15 cellular contexts compared by ENCODE assay signal in genomic region chr14:41146391-41146790, GRCh38.
A peak's percentile ranks its signal among the peaks of the same experiment; 100 is the strongest.
DNase-seq lines count a peak whose midpoint lies in the region; ATAC-seq and TF ChIP-seq lines count a peak whose summit lies in the region.
"Had no signal": no experiment of that assay in that cellular context is flagged by ENCODE, and none has a peak within 500 bp of the region (broad histone marks: within the 10 kb centered on the region; RNA-seq: fewer than 3 reads in every experiment).

No MANE protein-coding gene starts in this region.

- H3K4me3 ChIP-seq in H7 (ENCODE audit: insufficient read depth, low read depth, low read length) = no peak overlapping the region
- no peak overlapping the region for H3K4me3 ChIP-seq in trophoblast cell (ENCODE audit: low read depth, low read length)
- H3K4me3 ChIP-seq in WERI-Rb-1 (ENCODE audit: low read depth, low read length) = no peak overlapping the region
- H3K4me3 ChIP-seq: BLaER1 had no signal

- no CpG with 5 or more reads among the region's 2 CpGs for WGBS in trophoblast cell (ENCODE audit: extremely low coverage, insufficient coverage, insufficient read length)

- H2AK5ac ChIP-seq in trophoblast cell (ENCODE audit: low read length) = no peak overlapping the region

- H2BK120ac ChIP-seq in trophoblast cell (ENCODE audit: insufficient read depth, low read length, poor library complexity) = no peak overlapping the region

- CTCF ChIA-PET in WTC11 (lab: Charles Lee) = no interaction called here

- peaks cover 3% of the 10 kb centered on the region; the same call in 1 of the 2 replicates for H3K36me3 Mint-ChIP-seq in WTC11
- no peaks in the 10 kb centered on the region for H3K36me3 Mint-ChIP-seq in stimulated activated effector memory CD8-positive, alpha-beta T cell treated with anti-CD3 and anti-CD28 coated beads, Interleukin-12 subunit alpha, Interleukin-12 subunit beta, amount 100 ng/mL, for 72 hours
- H3K36me3 Mint-ChIP-seq: CD8-positive, alpha-beta memory T cell had no signal

- H4K12ac ChIP-seq in trophoblast cell (ENCODE audit: low read depth, low read length) = no peak overlapping the region

- no peak overlapping the region for H3K27ac Mint-ChIP-seq in WTC11
- H3K27ac Mint-ChIP-seq in stimulated activated effector memory CD8-positive, alpha-beta T cell treated with anti-CD3 and anti-CD28 coated beads, Interleukin-12 subunit alpha, Interleukin-12 subunit beta, amount 100 ng/mL, for 72 hours = no peak overlapping the region
- H3K27ac Mint-ChIP-seq: CD8-positive, alpha-beta memory T cell had no signal

- H3K9me3 ChIP-seq in trophoblast cell (ENCODE audit: insufficient read depth, low read depth, low read length) (peaks cover 2% of the 10 kb centered on the region), WERI-Rb-1 (ENCODE audit: severe bottlenecking) (no peaks in the 10 kb centered on the region)
- H3K9me3 ChIP-seq: BLaER1, Caco-2 had no signal

- no peak overlapping the region for H2AFZ ChIP-seq in trophoblast cell (ENCODE audit: insufficient read depth, low read length, poor library complexity)

- H3K18ac ChIP-seq in trophoblast cell (ENCODE audit: low read length) = no peak overlapping the region

- no peak for TF ChIP-seq CTCF in WTC11 (IDR thresholded peaks at IDR 0.05)
- no peak for TF ChIP-seq CTCF in WERI-Rb-1 (IDR thresholded peaks at IDR 0.05; ENCODE audit: low read depth, low read length)

- peaks cover 0 to 4% of the 10 kb centered on the region in 2 experiments for H3K4me1 ChIP-seq in trophoblast cell (ENCODE audit: control insufficient read depth in 1 of 2, insufficient read depth in 2 of 2, low read length in 2 of 2)
- H3K4me1 ChIP-seq: BLaER1, Caco-2 had no signal

- no peaks in the 10 kb centered on the region for H3K36me3 ChIP-seq in H7 (replicated peaks; ENCODE audit: control insufficient read depth, insufficient read depth, low read length)
- no peaks in the 10 kb centered on the region for H3K36me3 ChIP-seq in trophoblast cell (ENCODE audit: control insufficient read depth in 1 of 2, insufficient read depth in 2 of 2, low read length in 2 of 2)
- no peaks in the 10 kb centered on the region for H3K36me3 ChIP-seq in WERI-Rb-1
- H3K36me3 ChIP-seq: BLaER1 had no signal

- no peak overlapping the region for H2BK12ac ChIP-seq in trophoblast cell (ENCODE audit: low read length)

- POLR2A ChIA-PET in WTC11 (lab: Charles Lee) = no interaction called here

- no peak overlapping the region for H3K4ac ChIP-seq in trophoblast cell (ENCODE audit: low read depth, low read length)

- H3K4me1 Mint-ChIP-seq in WTC11 = no peaks in the 10 kb centered on the region
- H3K4me1 Mint-ChIP-seq in stimulated activated effector memory CD8-positive, alpha-beta T cell treated with anti-CD3 and anti-CD28 coated beads, Interleukin-12 subunit alpha, Interleukin-12 subunit beta, amount 100 ng/mL, for 72 hours = no peaks in the 10 kb centered on the region
- H3K4me1 Mint-ChIP-seq: CD8-positive, alpha-beta memory T cell had no signal

- H3K79me1 ChIP-seq in trophoblast cell (ENCODE audit: low read length) = peaks cover 6% of the 10 kb centered on the region

- H3K4me2 ChIP-seq in trophoblast cell (ENCODE audit: low read length) = no peak overlapping the region
- H3K4me2 ChIP-seq: BLaER1 had no signal

- no peak overlapping the region for H4K91ac ChIP-seq in trophoblast cell (ENCODE audit: low read depth, low read length)

- no peak overlapping the region for H3K4me3 Mint-ChIP-seq in WTC11
- H3K4me3 Mint-ChIP-seq in stimulated activated effector memory CD8-positive, alpha-beta T cell treated with anti-CD3 and anti-CD28 coated beads, Interleukin-12 subunit alpha, Interleukin-12 subunit beta, amount 100 ng/mL, for 72 hours = no peak overlapping the region
- H3K4me3 Mint-ChIP-seq: CD8-positive, alpha-beta memory T cell had no signal

- 0 out of 2 replicates have a peak, but pooled peaks cover 3% of the 10 kb centered on the region for H3K9me3 Mint-ChIP-seq in WTC11
- H3K9me3 Mint-ChIP-seq in stimulated activated effector memory CD8-positive, alpha-beta T cell treated with anti-CD3 and anti-CD28 coated beads, Interleukin-12 subunit alpha, Interleukin-12 subunit beta, amount 100 ng/mL, for 72 hours = peaks cover 3% of the 10 kb centered on the region

- H3K27me3 ChIP-seq in H7 (ENCODE audit: control insufficient read depth, insufficient read depth, low read length) (no peaks in the 10 kb centered on the region), trophoblast cell (ENCODE audit: insufficient read depth, low read length) (no peaks in the 10 kb centered on the region), WERI-Rb-1 (ENCODE audit: insufficient read depth, low read depth, severe bottlenecking) (peaks cover 38% of the 10 kb centered on the region)
- H3K27me3 ChIP-seq: BLaER1 had no signal

- 0 out of 2 replicates have a peak, but pooled peaks have one; percentile 20 for ATAC-seq in WTC11
- no peak for ATAC-seq in stimulated activated effector memory CD8-positive, alpha-beta T cell treated with anti-CD3 and anti-CD28 coated beads, Interleukin-12 subunit alpha, Interleukin-12 subunit beta, amount 100 ng/mL, for 72 hours
- ATAC-seq: HCT116, HepG2 had no signal

- no peaks in the 10 kb centered on the region for H3K79me2 ChIP-seq in trophoblast cell (ENCODE audit: control insufficient read depth, insufficient read depth, low read length, poor library complexity)

- no peak overlapping the region for H3K14ac ChIP-seq in trophoblast cell (ENCODE audit: low read length)

- H3K9ac ChIP-seq in trophoblast cell (ENCODE audit: low read length) = no peak overlapping the region
- H3K9ac ChIP-seq: BLaER1 had no signal

- no peak overlapping the region for H3K23ac ChIP-seq in trophoblast cell (ENCODE audit: low read length)

- DNase-seq in H7 (peak; percentile 11), WTC11 (ENCODE audit: low spot score) (no peak), kidney tubule cell (ENCODE audit: low spot score) (peak; percentile 3), trophoblast cell (peak; percentile 64 to 88), NCI-H345 treated with DMSO at 0.1 percent for 48 hours (lab: John Stamatoyannopoulos, UW; ENCODE audit: unreplicated experiment) (no peak), WERI-Rb-1 (no peak)
- DNase-seq in stimulated activated effector memory CD8-positive, alpha-beta T cell treated with anti-CD3 and anti-CD28 coated beads, Interleukin-12 subunit alpha, Interleukin-12 subunit beta, amount 100 ng/mL, for 72 hours (ENCODE audit: low spot score in 2 of 2) = no peak
- DNase-seq: 8988T; AML-193; Caco-2; CD8-positive, alpha-beta memory T cell; GOT3 had no signal

- H3K27ac ChIP-seq in trophoblast cell (ENCODE audit: low read depth, low read length) (no peak overlapping the region), WERI-Rb-1 (no peak overlapping the region)
- H3K27ac ChIP-seq: BLaER1 had no signal

- H4K8ac ChIP-seq in trophoblast cell (ENCODE audit: low read depth, low read length) = no peak overlapping the region

- H3K27me3 Mint-ChIP-seq in WTC11 (ENCODE audit: low read depth) = no peaks in the 10 kb centered on the region
- H3K27me3 Mint-ChIP-seq: CD8-positive, alpha-beta memory T cell had no signal

- no peak overlapping the region for H2BK5ac ChIP-seq in trophoblast cell (ENCODE audit: low read depth, low read length, poor library complexity)

TF ChIP-seq in WTC11, 78 proteins besides CTCF, POLR2A, EP300 and RAD21 (continues in another document):
- TF ChIP-seq JAZF1 (CRISPR knock-in tag; IDR thresholded peaks at IDR 0.05) (no peak), ZNF532 (CRISPR knock-in tag; IDR thresholded peaks at IDR 0.05; ENCODE audit: borderline replicate concordance) (no peak), ETV6 (CRISPR knock-in tag; IDR thresholded peaks at IDR 0.05) (no peak), RELA (CRISPR knock-in tag; IDR thresholded peaks at IDR 0.05; ENCODE audit: borderline replicate concordance) (no peak)

Comparison
In these comparisons a context has a peak if more than half of its experiments do, and no peak if none do; other contexts are left out.
1. DNase-seq: peak in H7 (single experiment), kidney tubule cell (single experiment) and trophoblast cell (2 of 2); none in WTC11 (single experiment), NCI-H345 treated with DMSO at 0.1 percent for 48 hours (single experiment), WERI-Rb-1 (single experiment) and stimulated activated effector memory CD8-positive, alpha-beta T cell treated with anti-CD3 and anti-CD28 coated beads, Interleukin-12 subunit alpha, Interleukin-12 subunit beta, amount 100 ng/mL, for 72 hours (0 of 2).